In genomic region chr14:95514131-95515079, GRCh38 we compare ENCODE assay signal across 8 cellular contexts. TPM values are rescaled to one million over a fixed set of nuclear protein-coding genes. Genes with fewer than 3 reads are reported as not detected.
DNase-seq lines count a peak whose midpoint lies in the region; ATAC-seq, FAIRE-seq and TF ChIP-seq lines count a peak whose summit lies in the region.

No MANE protein-coding gene starts in this region.

- POLR2A ChIA-PET in CD8-positive, alpha-beta T cell (lab: Charles Lee), result interaction anchor here (0.8 to 3.1 kb wide), 5 partner anchors 10 to 71 kb away, joined by 3 to 27 read pairs (median 3); no protein-coding TSS in a partner anchor
- POLR2A ChIA-PET in GM12878 (lab: Charles Lee), result interaction anchor here (0.8 to 11.3 kb wide), 4 partner anchors 12 to 34 kb away, joined by 3 to 276 read pairs (median 6); no protein-coding TSS in a partner anchor

- in situ Hi-C loops in GM12878 (cut with MboI), result loop anchor here (10.0 kb wide), 1 partner anchor 1540 kb away; the partner anchor contains the start of gene ASB2

- 8% methylated on average over 18 of the region's 18 CpGs for WGBS in GM12878 (ENCODE audit: insufficient coverage, insufficient replicate concordance, low lambda C conversion rate, missing lambda C conversion rate)
- WGBS in prostate gland, result 54% methylated on average over 17 of the region's 18 CpGs

- no peaks in the 10 kb centered on the region for H3K27me3 Mint-ChIP-seq in CD8-positive, alpha-beta T cell (ENCODE audit: low read depth)
- H3K27me3 Mint-ChIP-seq in natural killer cell (ENCODE audit: low read depth in 2 of 2), result no peaks in the 10 kb centered on the region

- H3K27ac ChIP-seq in CD8-positive, alpha-beta T cell (ENCODE audit: low read depth, low read length), result peak overlapping the region; percentile 59
- H3K27ac ChIP-seq in GM12878 (ENCODE audit: control insufficient read depth, insufficient read depth), result peak overlapping the region; percentile 90
- H3K27ac ChIP-seq in prostate gland, result no peak overlapping the region

- no peaks in the 10 kb centered on the region for H4K20me1 ChIP-seq in GM12878 (ENCODE audit: control insufficient read depth, insufficient read depth)

- H3K9ac ChIP-seq in GM12878 (ENCODE audit: control insufficient read depth, insufficient read depth, low read length), result peak overlapping the region; percentile 86

- H3K9me3 Mint-ChIP-seq in CD8-positive, alpha-beta T cell, result no peaks in the 10 kb centered on the region
- H3K9me3 Mint-ChIP-seq in natural killer cell, result no peaks in the 10 kb centered on the region

- no peak for ATAC-seq in CD8-positive, alpha-beta T cell
- ATAC-seq in GM12878 (peak; percentile 3; the same call in 2 of the 3 replicates), natural killer cell (no peak), GM21515 (IDR thresholded peaks at IDR 0.05; ENCODE audit: unreplicated experiment) (no peak), GM18498 (IDR thresholded peaks at IDR 0.05; ENCODE audit: unreplicated experiment) (no peak)

- peak overlapping the region; percentile 79 for H3K4me3 ChIP-seq in CD8-positive, alpha-beta T cell (ENCODE audit: low read depth, low read length)
- H3K4me3 ChIP-seq in GM12878 (peak overlapping the region; percentile 85), prostate gland (no peak overlapping the region)

- H3K9me3 ChIP-seq in CD8-positive, alpha-beta T cell (ENCODE audit: low read length), result no peaks in the 10 kb centered on the region
- H3K9me3 ChIP-seq in GM12878 (replicated peaks; ENCODE audit: control insufficient read depth, insufficient read depth, low read length) (no peaks in the 10 kb centered on the region), prostate gland (no peaks in the 10 kb centered on the region)

- CTCF ChIA-PET in CD8-positive, alpha-beta T cell (lab: Charles Lee), result interaction anchor here (0.7 to 16.9 kb wide), 10 partner anchors 9 to 72 kb away, joined by 3 to 194 read pairs (median 5); no protein-coding TSS in a partner anchor
- CTCF ChIA-PET in GM12878 (lab: Yijun Ruan, JAX), result interaction anchor here (0.7 to 18.0 kb wide), 9 partner anchors 8 to 1970 kb away, joined by 3 to 525 read pairs (median 5); no protein-coding TSS in a partner anchor

- H3K27ac Mint-ChIP-seq in CD8-positive, alpha-beta T cell, result peak overlapping the region; percentile 87
- peak overlapping the region in 1 of 2 donors; percentile 88 for H3K27ac Mint-ChIP-seq in natural killer cell

- no peak for TF ChIP-seq EP300 in GM12878 (IDR thresholded peaks at IDR 0.05; ENCODE audit: borderline replicate concordance in 1 of 2, control insufficient read depth in 1 of 2, low read depth in 2 of 2, low read length in 2 of 2)

- H3K79me2 ChIP-seq in GM12878 (ENCODE audit: control insufficient read depth, insufficient read depth, low read length), result peaks cover 59% of the 10 kb centered on the region

- BruUV-seq in GM12878 (replicated peaks; lab: Mats Ljungman, UMichigan), result no TSS peak

- SMC1A ChIA-PET in GM12878 (lab: Charles Lee; ENCODE audit: uncharacterized antibody, unreplicated experiment), result interaction anchor here (0.7 to 5.1 kb wide), 13 partner anchors 8 to 72 kb away, joined by 3 to 74 read pairs (median 6); partner anchors contain the start of gene GLRX5

- TF ChIP-seq POLR2A in GM12878 (IDR thresholded peaks at IDR 0.05; ENCODE audit: low read depth, low read length), result no peak
- TF ChIP-seq POLR2A in prostate gland (IDR thresholded peaks at IDR 0.05), result no peak

- intact Hi-C loops in CD8-positive, alpha-beta T cell (cut with DNase I, micrococcal nuclease), result loop anchor here (5.0 kb wide), 2 partner anchors 52 to 357 kb away; partner anchors contain the start of gene DICER1 (in 1 of the 2)
- intact Hi-C loops in GM12878 (cut with micrococcal nuclease; ENCODE audit: unreplicated experiment), result no loop called here
- intact Hi-C loops in natural killer cell (cut with micrococcal nuclease), result no loop called here
- intact Hi-C loops in prostate gland (cut with DNase I), result no loop called here

- peak overlapping the region; percentile 89 for H3K4me3 Mint-ChIP-seq in CD8-positive, alpha-beta T cell
- H3K4me3 Mint-ChIP-seq in natural killer cell, result peak overlapping the region; percentile 85

- H3K36me3 Mint-ChIP-seq in CD8-positive, alpha-beta T cell, result peaks cover 13% of the 10 kb centered on the region
- H3K36me3 Mint-ChIP-seq in natural killer cell, result no peaks in the 10 kb centered on the region

- no peak overlapping the region for H2AFZ ChIP-seq in GM12878 (ENCODE audit: control insufficient read depth, low read depth, low read length)

- no peaks in the 10 kb centered on the region for H3K27me3 ChIP-seq in CD8-positive, alpha-beta T cell (ENCODE audit: insufficient read depth, low read length)
- H3K27me3 ChIP-seq in GM12878 (replicated peaks in 1 of 2; ENCODE audit: control insufficient read depth in 2 of 2, insufficient read depth in 2 of 2, low read length in 1 of 2) (no peaks in the 10 kb centered on the region), prostate gland (replicated peaks; ENCODE audit: insufficient read depth) (no peaks in the 10 kb centered on the region)

- H3K4me1 Mint-ChIP-seq in CD8-positive, alpha-beta T cell (ENCODE audit: low read depth), result peaks cover 68% of the 10 kb centered on the region
- peaks cover 31 to 40% of the 10 kb centered on the region in 2 donors for H3K4me1 Mint-ChIP-seq in natural killer cell

- TF ChIP-seq CTCF in CD8-positive, alpha-beta T cell (IDR thresholded peaks at IDR 0.05), result no peak
- TF ChIP-seq CTCF in GM12878 (IDR thresholded peaks at IDR 0.05 in 2 of 3, conservative IDR thresholded peaks at IDR 0.05 in 1 of 3; ENCODE audit: control insufficient read depth in 2 of 3, extremely low read depth in 1 of 3, insufficient read depth in 1 of 3, low read depth in 3 of 3, low read length in 3 of 3), result no peak
- TF ChIP-seq CTCF in natural killer cell (IDR thresholded peaks at IDR 0.05), result no peak
- TF ChIP-seq CTCF in prostate gland (IDR thresholded peaks at IDR 0.05), result no peak

- H3K36me3 ChIP-seq in CD8-positive, alpha-beta T cell (ENCODE audit: insufficient read depth, low read length), result no peaks in the 10 kb centered on the region
- H3K36me3 ChIP-seq in GM12878 (ENCODE audit: control insufficient read depth in 2 of 2, insufficient read depth in 2 of 2, low read length in 1 of 2) (peaks cover 0 to 2% of the 10 kb centered on the region in 2 experiments; a peak in 1 of 4 replicates), prostate gland (no peaks in the 10 kb centered on the region)

- RAD21 ChIA-PET in GM12878 (lab: Charles Lee; ENCODE audit: unreplicated experiment), result interaction anchor here (0.6 to 6.6 kb wide), 12 partner anchors 9 to 1433 kb away, joined by 3 to 78 read pairs (median 8); partner anchors contain the start of genes DDX24 and IFI27L1

- H3K4me1 ChIP-seq in CD8-positive, alpha-beta T cell (ENCODE audit: insufficient read depth, low read length), result peaks cover 63% of the 10 kb centered on the region
- H3K4me1 ChIP-seq in GM12878 (ENCODE audit: control insufficient read depth, insufficient read depth, low read length) (peaks cover 42% of the 10 kb centered on the region), prostate gland (replicated peaks) (peaks cover 4% of the 10 kb centered on the region)

- TF ChIP-seq RAD21 in GM12878 (IDR thresholded peaks at IDR 0.05; ENCODE audit: insufficient read depth, low read depth, low read length), result no peak

- FAIRE-seq in GM12878 (lab: Jason Lieb, UNC), result no peak
- no peak for FAIRE-seq in HTR-8/SVneo (lab: Jason Lieb, UNC)

- no peak for DNase-seq in CD8-positive, alpha-beta T cell
- peak; percentile 77 for DNase-seq in NCI-H128 (lab: John Stamatoyannopoulos, UW; ENCODE audit: unreplicated experiment)
- DNase-seq in GM12878 (ENCODE audit: low read depth, low spot score), result no peak
- DNase-seq in natural killer cell, result no peak
- DNase-seq in HTR-8/SVneo (ENCODE audit: insufficient read length, low spot score), result no peak
- DNase-seq in prostate gland (ENCODE audit: low spot score), result no peak

- peak overlapping the region; percentile 92 for H3K4me2 ChIP-seq in GM12878 (ENCODE audit: control insufficient read depth, insufficient read depth)

RNA-seq across cellular contexts. Expression of gene SYNE3, which starts 2.0 kb away (rescaled TPM):
- total RNA-seq in CD8-positive, alpha-beta T cell, result 10 to 100 TPM; 18.5 to 19.7 TPM
- total RNA-seq in GM12878 (2013; cell fraction: nucleolus; rRNA removed), result 85.2 and 87.1 TPM in 2 replicates
- 18.5 and 20.0 TPM in 2 replicates for total RNA-seq in GM12878 (2014; rRNA removed)
- 16.2 and 16.7 TPM in 2 replicates for total RNA-seq in GM12878 (2014; rRNA removed; fragmentation: Illumina TruSeq; extraction: Trizol)
- 40.0 and 44.1 TPM in 2 replicates for total RNA-seq in GM12878 (2021)
- polyA plus RNA-seq in GM12878 (2011; ENCODE audit: low read depth), result 3.2 TPM
- polyA plus RNA-seq in GM12878 (2011; rRNA removed), result 9.2 and 13.7 TPM in 2 replicates
- 8.8 and 9.1 TPM in 2 replicates for polyA plus RNA-seq in GM12878 (2011; cell fraction: cytosol; rRNA removed)
- polyA plus RNA-seq in GM12878 (2011; cell fraction: nucleus; rRNA removed), result 35.2 and 47.8 TPM in 2 replicates
- polyA plus RNA-seq in GM12878 (2012), result 5.3 and 5.8 TPM in 2 replicates
- 11.4 and 12.9 TPM in 2 replicates for polyA plus RNA-seq in GM12878 (2014; fragmentation: Illumina TruSeq; extraction: Trizol)
- polyA plus RNA-seq in GM12878 (2014; fragmentation: Nextera tagmentation; extraction: Ambion mirVana), result 1 to 10 TPM; 1.4 TPM
- 16.3 and 17.2 TPM in 2 replicates for polyA plus RNA-seq in GM12878 (2014; rRNA removed)
- 10 to 100 TPM; 11.6 to 13.0 TPM for polyA plus RNA-seq in GM12878 (2016; fragmentation: Nextera tagmentation; extraction: Ambion mirVana)
- polyA minus RNA-seq in GM12878 (2011; rRNA and poly(A)+ RNA removed), result 23.6 and 27.6 TPM in 2 replicates
- 11.1 and 11.3 TPM in 2 replicates for polyA minus RNA-seq in GM12878 (2011; cell fraction: cytosol; rRNA and poly(A)+ RNA removed)
- polyA minus RNA-seq in GM12878 (2011; cell fraction: nucleus; rRNA and poly(A)+ RNA removed), result 21.9 and 38.7 TPM in 2 replicates
- total RNA-seq in natural killer cell, result 10 to 100 TPM; 10.6 to 17.3 (median 15.4) TPM
- total RNA-seq in prostate gland, result 10 to 100 TPM in 1 of 2 donors, 1 to 10 TPM in 1; 3.4 to 29.5 TPM

RNA-seq across cellular contexts. Expression of gene GLRX5, which starts 20.4 kb away (rescaled TPM):
- 10 to 100 TPM; 13.7 to 15.2 TPM for total RNA-seq in CD8-positive, alpha-beta T cell
- 4.1 and 4.4 TPM in 2 replicates for total RNA-seq in GM12878 (2013; cell fraction: nucleolus; rRNA removed)
- 60.4 and 66.9 TPM in 2 replicates for total RNA-seq in GM12878 (2014; rRNA removed)
- 57.9 and 58.5 TPM in 2 replicates for total RNA-seq in GM12878 (2014; rRNA removed; fragmentation: Illumina TruSeq; extraction: Trizol)
- 48.2 and 53.8 TPM in 2 replicates for total RNA-seq in GM12878 (2021)
- 38.1 TPM for polyA plus RNA-seq in GM12878 (2011; ENCODE audit: low read depth)
- 60.9 and 71.4 TPM in 2 replicates for polyA plus RNA-seq in GM12878 (2011; rRNA removed)
- polyA plus RNA-seq in GM12878 (2011; cell fraction: cytosol; rRNA removed), result 23.4 and 28.6 TPM in 2 replicates
- 11.2 and 13.0 TPM in 2 replicates for polyA plus RNA-seq in GM12878 (2011; cell fraction: nucleus; rRNA removed)
- polyA plus RNA-seq in GM12878 (2012), result 30.1 and 36.5 TPM in 2 replicates
- 71.2 and 82.5 TPM in 2 replicates for polyA plus RNA-seq in GM12878 (2014; fragmentation: Illumina TruSeq; extraction: Trizol)
- polyA plus RNA-seq in GM12878 (2014; fragmentation: Nextera tagmentation; extraction: Ambion mirVana), result 10 to 100 TPM; 13.7 to 28.8 TPM
- polyA plus RNA-seq in GM12878 (2014; rRNA removed), result 53.0 and 56.8 TPM in 2 replicates
- 100 to 1,000 TPM in 1 of 2 experiments, 10 to 100 TPM in 1; 12.8 to 139 TPM for polyA plus RNA-seq in GM12878 (2016; fragmentation: Nextera tagmentation; extraction: Ambion mirVana)
- 13.3 and 15.7 TPM in 2 replicates for polyA minus RNA-seq in GM12878 (2011; rRNA and poly(A)+ RNA removed)
- 8.0 and 9.5 TPM in 2 replicates for polyA minus RNA-seq in GM12878 (2011; cell fraction: cytosol; rRNA and poly(A)+ RNA removed)
- polyA minus RNA-seq in GM12878 (2011; cell fraction: nucleus; rRNA and poly(A)+ RNA removed), result 3.6 and 7.3 TPM in 2 replicates
- total RNA-seq in natural killer cell, result 10 to 100 TPM; 16.7 to 26.0 (median 23.4) TPM
- 10 to 100 TPM; 56.2 to 93.0 TPM for total RNA-seq in prostate gland

Comparison
In these comparisons a context has a peak if more than half of its experiments do, and no peak if none do; other contexts are left out.
1. H3K27ac ChIP-seq: peak in CD8-positive, alpha-beta T cell (single experiment) and GM12878 (single experiment); none in prostate gland (0 of 2).
2. H3K4me3 ChIP-seq: peak in CD8-positive, alpha-beta T cell (single experiment) and GM12878 (single experiment); none in prostate gland (0 of 2).
3. intact Hi-C loops: an anchor here in CD8-positive, alpha-beta T cell (5.0 kb wide); none called in GM12878, natural killer cell and prostate gland.